Comparison of ENCODE assay signal across 8 cellular contexts in genomic region chr11:14645247-14645912, GRCh38. TPM values are rescaled to one million over a fixed set of nuclear protein-coding genes. Genes with fewer than 3 reads are reported as not detected.
DNase-seq lines count a peak whose midpoint lies in the region; ATAC-seq, FAIRE-seq and TF ChIP-seq lines count a peak whose summit lies in the region.

No MANE protein-coding gene starts in this region.

- FAIRE-seq in kidney (lab: Jason Lieb, UNC) = no peak

- no peaks in the 10 kb centered on the region for H3K9me3 Mint-ChIP-seq in activated naive CD8-positive, alpha-beta T cell treated with anti-CD3 and anti-CD28 coated beads, Interleukin-2, amount 50 U/mL, for 24 hours

- H3F3A ChIP-seq in Loucy (ENCODE audit: low read depth) = no peaks in the 10 kb centered on the region

- DNase-seq in COLO829 (ENCODE audit: low spot score) = peak; percentile 51
- DNase-seq in activated naive CD8-positive, alpha-beta T cell treated with anti-CD3 and anti-CD28 coated beads, Interleukin-2, amount 50 U/mL, for 24 hours = no peak
- no peak for DNase-seq in kidney
- DNase-seq in thoracic aorta (ENCODE audit: low spot score) = no peak
- no peak for DNase-seq in T-helper 9 cell
- DNase-seq in NCI-H2081 treated with DMSO at 0.1 percent for 48 hours (lab: John Stamatoyannopoulos, UW) = no peak
- DNase-seq in anterior cingulate cortex (lab: John Stamatoyannopoulos, UW) = no peak

- H3K9me3 ChIP-seq in Loucy (ENCODE audit: insufficient read depth, low read depth, low read length) (no peaks in the 10 kb centered on the region), kidney (ENCODE audit: control insufficient read depth in 1 of 2, low read length in 2 of 2) (no peaks in the 10 kb centered on the region), thoracic aorta (no peaks in the 10 kb centered on the region)

- 0 out of 2 replicates have a peak, but pooled peaks cover under 1% of the 10 kb centered on the region for H3K36me3 ChIP-seq in Loucy (ENCODE audit: insufficient read depth, low read length)
- no peaks in the 10 kb centered on the region for H3K36me3 ChIP-seq in kidney (ENCODE audit: control insufficient read depth in 1 of 2, insufficient read depth in 2 of 2, low read length in 2 of 2)
- no peaks in the 10 kb centered on the region for H3K36me3 ChIP-seq in thoracic aorta

- intact Hi-C loops in kidney (cut with DNase I) = no loop called here

- H3K9me2 ChIP-seq in Loucy (replicated peaks; ENCODE audit: low read depth, low read length) = no peaks in the 10 kb centered on the region

- peak; percentile 58 for ATAC-seq in activated naive CD8-positive, alpha-beta T cell treated with anti-CD3 and anti-CD28 coated beads, Interleukin-2, amount 50 U/mL, for 24 hours
- ATAC-seq in thoracic aorta (ENCODE audit: insufficient number of reproducible peaks, low FRiP score, low read depth) = no peak

- H3K27ac Mint-ChIP-seq in activated naive CD8-positive, alpha-beta T cell treated with anti-CD3 and anti-CD28 coated beads, Interleukin-2, amount 50 U/mL, for 24 hours = peak overlapping the region; percentile 84

- H3K9ac ChIP-seq in Loucy (ENCODE audit: low read depth, low read length, poor library complexity, severe bottlenecking) = peak overlapping the region; percentile 90
- peak overlapping the region in 1 of 2 donors; percentile 6 for H3K9ac ChIP-seq in kidney (ENCODE audit: low read length in 2 of 2)

- H3K4me1 Mint-ChIP-seq in activated naive CD8-positive, alpha-beta T cell treated with anti-CD3 and anti-CD28 coated beads, Interleukin-2, amount 50 U/mL, for 24 hours = peaks cover 59% of the 10 kb centered on the region

- peak overlapping the region; percentile 89 for H3K4me2 ChIP-seq in Loucy (ENCODE audit: low read depth, low read length, poor library complexity, severe bottlenecking)

- peak overlapping the region; percentile 85 for H3K4me3 Mint-ChIP-seq in activated naive CD8-positive, alpha-beta T cell treated with anti-CD3 and anti-CD28 coated beads, Interleukin-2, amount 50 U/mL, for 24 hours

- H3K27me3 ChIP-seq in Loucy (ENCODE audit: insufficient read depth, low read length, poor library complexity, severe bottlenecking) = no peaks in the 10 kb centered on the region
- H3K27me3 ChIP-seq in thoracic aorta (replicated peaks; ENCODE audit: insufficient read depth) = no peaks in the 10 kb centered on the region

- peaks cover 99% of the 10 kb centered on the region for H3K79me2 ChIP-seq in Loucy (ENCODE audit: insufficient read depth, low read length)

- peak overlapping the region; percentile 93 for H3K4me3 ChIP-seq in Loucy (ENCODE audit: low read length, poor library complexity, severe bottlenecking)
- H3K4me3 ChIP-seq in kidney (ENCODE audit: low read length in 2 of 2) = peak overlapping the region; percentile 58 to 72
- peak overlapping the region; percentile 91 for H3K4me3 ChIP-seq in thoracic aorta

- peaks cover 65% of the 10 kb centered on the region for H4K20me1 ChIP-seq in Loucy (ENCODE audit: insufficient read depth, low read length, poor library complexity, severe bottlenecking)

- H3K4me1 ChIP-seq in Loucy (ENCODE audit: insufficient read depth, low read length, poor library complexity, severe bottlenecking) (peaks cover 64% of the 10 kb centered on the region), kidney (ENCODE audit: control insufficient read depth in 1 of 2, insufficient read depth in 1 of 2, low read depth in 1 of 2, low read length in 2 of 2) (no peaks in the 10 kb centered on the region), thoracic aorta (ENCODE audit: control insufficient read depth in 1 of 2, low read depth in 2 of 2) (peaks cover 10 to 28% of the 10 kb centered on the region in 2 donors)

- H3K27me3 Mint-ChIP-seq in activated naive CD8-positive, alpha-beta T cell treated with anti-CD3 and anti-CD28 coated beads, Interleukin-2, amount 50 U/mL, for 24 hours = no peaks in the 10 kb centered on the region

- H3K36me3 Mint-ChIP-seq in activated naive CD8-positive, alpha-beta T cell treated with anti-CD3 and anti-CD28 coated beads, Interleukin-2, amount 50 U/mL, for 24 hours (ENCODE audit: low read depth) = peaks cover 50% of the 10 kb centered on the region

- H3K27ac ChIP-seq in kidney (ENCODE audit: low read depth in 2 of 2, low read length in 2 of 2) (no peak overlapping the region), thoracic aorta (no peak overlapping the region)

- H2AFZ ChIP-seq in Loucy (ENCODE audit: low read length) = no peak overlapping the region

- TF ChIP-seq CTCF in Loucy (conservative IDR thresholded peaks at IDR 0.05; ENCODE audit: low read length) = no peak
- no peak for TF ChIP-seq CTCF in kidney (IDR thresholded peaks at IDR 0.05; ENCODE audit: borderline replicate concordance, extremely low read depth, insufficient read depth)
- no peak for TF ChIP-seq CTCF in thoracic aorta (IDR thresholded peaks at IDR 0.05)

RNA-seq across cellular contexts. Expression of gene PDE3B, which starts 1.8 kb away (rescaled TPM):
- total RNA-seq in kidney (7.4 TPM), thoracic aorta (10 to 100 TPM; 21.6 to 24.0 TPM)
- polyA plus RNA-seq in kidney (ENCODE audit: insufficient read depth, low read depth, low replicate concordance) = 0.99 TPM
